In genomic region chr1:168574234-168574633, GRCh38 we compare ENCODE assay signal across 7 cellular contexts. TPM values are rescaled to one million over a fixed set of nuclear protein-coding genes. Genes with fewer than 3 reads are reported as not detected.
A peak's percentile ranks its signal among the peaks of the same experiment; 100 is the strongest.
DNase-seq lines count a peak whose midpoint lies in the region; ATAC-seq, FAIRE-seq and TF ChIP-seq lines count a peak whose summit lies in the region.
"Not testable (repeated sequence)": the region's sequence is repeated elsewhere in the genome, so short reads cannot be mapped to it uniquely, and the experiment has no call there.

No MANE protein-coding gene starts in this region.

- ATAC-seq in HG02759 (IDR thresholded peaks at IDR 0.05; ENCODE audit: unreplicated experiment): peak; percentile 43
- not testable (repeated sequence) for ATAC-seq in central memory CD8-positive, alpha-beta T cell (replicated peaks; ENCODE audit: extremely low read depth, poor library complexity, severe bottlenecking)

- not testable (repeated sequence) for H4K20me1 ChIP-seq in neural progenitor cell (ENCODE audit: low read depth)

- DNase-seq in DMS53 treated with DMSO at 0.1 percent for 48 hours (lab: John Stamatoyannopoulos, UW; ENCODE audit: unreplicated experiment): peak; percentile 75
- DNase-seq in NCI-H526 (lab: John Stamatoyannopoulos, UW): peak; percentile 17 to 71
- DNase-seq in central memory CD8-positive, alpha-beta T cell (ENCODE audit: low spot score in 2 of 2); neural progenitor cell (ENCODE audit: low spot score): not testable (repeated sequence)
- DNase-seq in cardiac muscle cell (ENCODE audit: low read depth in 1 of 2, low spot score in 1 of 2): peak; percentile 9 to 68

- peaks cover 48% of the 10 kb centered on the region for H3K4me1 Mint-ChIP-seq in central memory CD8-positive, alpha-beta T cell
- H3K4me1 Mint-ChIP-seq in neural progenitor cell: not testable (repeated sequence)

- H3K4me3 Mint-ChIP-seq in central memory CD8-positive, alpha-beta T cell: peak overlapping the region; percentile 30
- H3K4me3 Mint-ChIP-seq in neural progenitor cell: not testable (repeated sequence)

- not testable (repeated sequence) for H3K9me3 ChIP-seq in cardiac muscle cell (ENCODE audit: low read depth); neural progenitor cell (ENCODE audit: low read depth)

- H3K27me3 Mint-ChIP-seq in central memory CD8-positive, alpha-beta T cell; neural progenitor cell (ENCODE audit: insufficient read depth, low read depth): not testable (repeated sequence)

- not testable (repeated sequence) for H3K36me3 ChIP-seq in cardiac muscle cell, neural progenitor cell

- peak overlapping the region; percentile 27 for H3K27ac Mint-ChIP-seq in central memory CD8-positive, alpha-beta T cell (ENCODE audit: low read depth)
- H3K27ac Mint-ChIP-seq in neural progenitor cell: not testable (repeated sequence)

- not testable (repeated sequence) for H3K4me2 ChIP-seq in neural progenitor cell

- not testable (repeated sequence) for H3K4me3 ChIP-seq in cardiac muscle cell, neural progenitor cell

- not testable (repeated sequence) for H3K9ac ChIP-seq in neural progenitor cell

- H3K9me3 Mint-ChIP-seq in central memory CD8-positive, alpha-beta T cell; neural progenitor cell: not testable (repeated sequence)

- peak; percentile 99 for FAIRE-seq in TTC549 (lab: Jason Lieb, UNC)

- not testable (repeated sequence) for H3F3A ChIP-seq in neural progenitor cell (ENCODE audit: low read depth)

- H3K4me1 ChIP-seq in cardiac muscle cell (ENCODE audit: low read depth): peaks cover 21% of the 10 kb centered on the region
- not testable (repeated sequence) for H3K4me1 ChIP-seq in neural progenitor cell

- H3K79me2 ChIP-seq in neural progenitor cell (ENCODE audit: low read depth): not testable (repeated sequence)

- not testable (repeated sequence) for H3K27me3 ChIP-seq in cardiac muscle cell, neural progenitor cell

- TF ChIP-seq CTCF in cardiac muscle cell (IDR thresholded peaks at IDR 0.05; ENCODE audit: low read depth, low read length): not testable (repeated sequence)
- TF ChIP-seq CTCF in neural progenitor cell (IDR thresholded peaks at IDR 0.05): peak; percentile 52

- H2AFZ ChIP-seq in neural progenitor cell (replicated peaks): not testable (repeated sequence)

- H3K36me3 Mint-ChIP-seq in central memory CD8-positive, alpha-beta T cell (ENCODE audit: insufficient read depth); neural progenitor cell: not testable (repeated sequence)

- H3K27ac ChIP-seq in cardiac muscle cell, neural progenitor cell: not testable (repeated sequence)

RNA-seq across cellular contexts. Expression of gene XCL1, which starts 2.2 kb away (rescaled TPM):
- total RNA-seq in cardiac muscle cell (0.53 and 0.54 TPM in 2 replicates), neural progenitor cell (ENCODE audit: low replicate concordance) (0.59 TPM in 1 of 2 replicates, not detected in the other)
- polyA plus RNA-seq in cardiac muscle cell: 1.6 and 2.0 TPM in 2 replicates

RNA-seq across cellular contexts. Expression of gene XCL2, which starts 30.4 kb away (rescaled TPM):
- total RNA-seq in cardiac muscle cell: not detected in 2 replicates
- 0.35 TPM in 1 of 2 replicates, not detected in the other for polyA plus RNA-seq in cardiac muscle cell
- total RNA-seq in neural progenitor cell (ENCODE audit: low replicate concordance): not detected in 2 replicates
